Comparison of ENCODE assay signal across 8 cellular contexts in genomic region chrX:51496501-51497291, GRCh38. TPM values are rescaled to one million over a fixed set of nuclear protein-coding genes. Genes with fewer than 3 reads are reported as not detected.
DNase-seq lines count a peak whose midpoint lies in the region; ATAC-seq and TF ChIP-seq lines count a peak whose summit lies in the region.

Gene NUDT11, minus strand, starts transcription at chrX:51496592. Its CDS starts 148 bp downstream, at chrX:51496444.

- H3K27ac Mint-ChIP-seq in immature natural killer cell = peak within 1 kb of the TSS in 5 of 6 donors; percentile 33 to 85 (median 65)

- peak within 1 kb of the TSS; percentile 50 for H3K4me3 ChIP-seq in brain microvascular endothelial cell (ENCODE audit: low read depth, low read length)

- no peaks in the 10 kb centered on the region for H3K36me3 ChIP-seq in brain microvascular endothelial cell (replicated peaks)

- peak; percentile 87 for DNase-seq in D341Med (ENCODE audit: low spot score)
- DNase-seq in SW480 (ENCODE audit: low spot score) = peak; percentile 40
- DNase-seq in brain microvascular endothelial cell = peak; percentile 60
- peak; percentile 41 to 52 (median 48) for DNase-seq in immature natural killer cell
- peak in 2 of 3 donors; percentile 21 to 26 for DNase-seq in stimulated activated CD4-positive, alpha-beta T cell treated with anti-CD3 and anti-CD28 coated beads, Interleukin-12 subunit alpha, Interleukin-12 subunit beta, amount 100 ng/mL, for 48 hours (ENCODE audit: low read depth in 2 of 3, low spot score in 1 of 3)
- DNase-seq in MV-4-11 (lab: John Stamatoyannopoulos, UW) = no peak

- peaks cover 10 to 16% of the 10 kb centered on the region in 2 donors for H3K4me1 Mint-ChIP-seq in immature natural killer cell

- no peak for TF ChIP-seq CTCF in brain microvascular endothelial cell (IDR thresholded peaks at IDR 0.05; ENCODE audit: low read depth, low read length, missing control alignments)

- H3K4me3 Mint-ChIP-seq in immature natural killer cell = peak within 1 kb of the TSS; percentile 82 to 90 (median 84)

- H3K36me3 Mint-ChIP-seq in immature natural killer cell = peaks cover 0 to 4% (median 0%) of the 10 kb centered on the region in 3 donors

- H3K27me3 ChIP-seq in brain microvascular endothelial cell (replicated peaks) = no peaks in the 10 kb centered on the region

- peaks cover 0 to 3% (median 0%) of the 10 kb centered on the region in 6 donors for H3K9me3 Mint-ChIP-seq in immature natural killer cell

- peak within 1 kb of the TSS; percentile 59 for H3K27ac ChIP-seq in brain microvascular endothelial cell

- in situ Hi-C loops in brain microvascular endothelial cell (cut with HindIII; ENCODE audit: low pct_ligation_motif_present, low sequenced_read_pairs) = no loop called here

- ATAC-seq in HG02852 (IDR thresholded peaks at IDR 0.05; ENCODE audit: unreplicated experiment) = peak; percentile 73
- no peak for ATAC-seq in GM21390 (IDR thresholded peaks at IDR 0.05; ENCODE audit: unreplicated experiment)

- H3K27me3 Mint-ChIP-seq in immature natural killer cell (ENCODE audit: low read depth in 3 of 3) = peaks cover 2 to 7% (median 4%) of the 10 kb centered on the region in 3 donors

RNA-seq across cellular contexts. Expression of gene NUDT11, which starts in this region (rescaled TPM):
- 1 to 10 TPM; 3.8 to 8.9 (median 5.6) TPM for polyA plus RNA-seq in immature natural killer cell
